Comparison of ENCODE assay signal across 1 cellular context in the genomic region with DNA sequence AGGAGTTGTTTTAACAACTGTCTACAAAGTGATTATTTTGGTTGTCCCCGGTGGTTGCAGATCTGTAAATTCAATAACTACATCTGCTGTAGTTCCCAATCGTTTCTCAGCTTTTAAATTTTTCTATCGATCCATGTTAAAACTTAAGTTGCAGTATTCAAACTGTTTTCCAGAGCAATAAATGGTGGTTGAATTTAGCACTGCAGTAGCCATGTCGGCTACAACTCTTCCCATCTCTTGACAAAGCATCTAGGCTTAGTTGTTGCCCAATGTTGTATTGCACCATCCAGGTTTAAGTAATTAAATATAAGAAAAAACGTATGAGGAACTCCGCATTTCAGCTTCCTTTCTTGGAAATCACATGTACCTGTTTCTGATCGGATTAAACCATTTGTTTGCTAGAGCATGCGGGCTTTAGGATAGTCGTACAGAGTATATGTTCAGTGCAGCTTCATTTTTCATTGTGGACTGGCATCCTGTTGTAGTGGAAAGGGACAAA.
TF ChIP-seq lines count a peak whose summit lies in the region.

No MANE protein-coding gene starts in this region.

TF ChIP-seq in SK-N-SH, 30 proteins besides CTCF, POLR2A, EP300 and RAD21 (continued from another document):
- TF ChIP-seq, protein P1, sequence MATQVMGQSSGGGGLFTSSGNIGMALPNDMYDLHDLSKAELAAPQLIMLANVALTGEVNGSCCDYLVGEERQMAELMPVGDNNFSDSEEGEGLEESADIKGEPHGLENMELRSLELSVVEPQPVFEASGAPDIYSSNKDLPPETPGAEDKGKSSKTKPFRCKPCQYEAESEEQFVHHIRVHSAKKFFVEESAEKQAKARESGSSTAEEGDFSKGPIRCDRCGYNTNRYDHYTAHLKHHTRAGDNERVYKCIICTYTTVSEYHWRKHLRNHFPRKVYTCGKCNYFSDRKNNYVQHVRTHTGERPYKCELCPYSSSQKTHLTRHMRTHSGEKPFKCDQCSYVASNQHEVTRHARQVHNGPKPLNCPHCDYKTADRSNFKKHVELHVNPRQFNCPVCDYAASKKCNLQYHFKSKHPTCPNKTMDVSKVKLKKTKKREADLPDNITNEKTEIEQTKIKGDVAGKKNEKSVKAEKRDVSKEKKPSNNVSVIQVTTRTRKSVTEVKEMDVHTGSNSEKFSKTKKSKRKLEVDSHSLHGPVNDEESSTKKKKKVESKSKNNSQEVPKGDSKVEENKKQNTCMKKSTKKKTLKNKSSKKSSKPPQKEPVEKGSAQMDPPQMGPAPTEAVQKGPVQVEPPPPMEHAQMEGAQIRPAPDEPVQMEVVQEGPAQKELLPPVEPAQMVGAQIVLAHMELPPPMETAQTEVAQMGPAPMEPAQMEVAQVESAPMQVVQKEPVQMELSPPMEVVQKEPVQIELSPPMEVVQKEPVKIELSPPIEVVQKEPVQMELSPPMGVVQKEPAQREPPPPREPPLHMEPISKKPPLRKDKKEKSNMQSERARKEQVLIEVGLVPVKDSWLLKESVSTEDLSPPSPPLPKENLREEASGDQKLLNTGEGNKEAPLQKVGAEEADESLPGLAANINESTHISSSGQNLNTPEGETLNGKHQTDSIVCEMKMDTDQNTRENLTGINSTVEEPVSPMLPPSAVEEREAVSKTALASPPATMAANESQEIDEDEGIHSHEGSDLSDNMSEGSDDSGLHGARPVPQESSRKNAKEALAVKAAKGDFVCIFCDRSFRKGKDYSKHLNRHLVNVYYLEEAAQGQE (IDR thresholded peaks at IDR 0.05; ENCODE audit: low read depth, low read length) = no peak
- TF ChIP-seq GABPA (IDR thresholded peaks at IDR 0.05; ENCODE audit: low read depth) (no peak), FOXJ3 (CRISPR knock-in tag; IDR thresholded peaks at IDR 0.05) (no peak), TEAD4 (IDR thresholded peaks at IDR 0.05; ENCODE audit: borderline replicate concordance, insufficient read depth) (no peak), TAF1 (IDR thresholded peaks at IDR 0.05; ENCODE audit: borderline replicate concordance, low read depth, low read length) (no peak), EZH2phosphoT487 (IDR thresholded peaks at IDR 0.05; ENCODE audit: borderline replicate concordance, low read depth) (no peak), GATA2 (CRISPR knock-in tag; IDR thresholded peaks at IDR 0.05) (no peak), ELF1 (IDR thresholded peaks at IDR 0.05) (no peak), CHD2 (IDR thresholded peaks at IDR 0.05; ENCODE audit: low read length, partially characterized antibody) (no peak)
- TF ChIP-seq, protein P2, sequence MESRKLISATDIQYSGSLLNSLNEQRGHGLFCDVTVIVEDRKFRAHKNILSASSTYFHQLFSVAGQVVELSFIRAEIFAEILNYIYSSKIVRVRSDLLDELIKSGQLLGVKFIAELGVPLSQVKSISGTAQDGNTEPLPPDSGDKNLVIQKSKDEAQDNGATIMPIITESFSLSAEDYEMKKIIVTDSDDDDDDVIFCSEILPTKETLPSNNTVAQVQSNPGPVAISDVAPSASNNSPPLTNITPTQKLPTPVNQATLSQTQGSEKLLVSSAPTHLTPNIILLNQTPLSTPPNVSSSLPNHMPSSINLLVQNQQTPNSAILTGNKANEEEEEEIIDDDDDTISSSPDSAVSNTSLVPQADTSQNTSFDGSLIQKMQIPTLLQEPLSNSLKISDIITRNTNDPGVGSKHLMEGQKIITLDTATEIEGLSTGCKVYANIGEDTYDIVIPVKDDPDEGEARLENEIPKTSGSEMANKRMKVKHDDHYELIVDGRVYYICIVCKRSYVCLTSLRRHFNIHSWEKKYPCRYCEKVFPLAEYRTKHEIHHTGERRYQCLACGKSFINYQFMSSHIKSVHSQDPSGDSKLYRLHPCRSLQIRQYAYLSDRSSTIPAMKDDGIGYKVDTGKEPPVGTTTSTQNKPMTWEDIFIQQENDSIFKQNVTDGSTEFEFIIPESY (IDR thresholded peaks at IDR 0.05; ENCODE audit: borderline replicate concordance, low read depth) = no peak
